ENCODE assay signal across 8 cellular contexts in genomic region chr13:110711778-110712070, GRCh38. TPM values are rescaled to one million over a fixed set of nuclear protein-coding genes. Genes with fewer than 3 reads are reported as not detected.
DNase-seq lines count a peak whose midpoint lies in the region; ATAC-seq, FAIRE-seq and TF ChIP-seq lines count a peak whose summit lies in the region.

No MANE protein-coding gene starts in this region.

- no peak for FAIRE-seq in urothelium cell line (lab: Jason Lieb, UNC)

- H3K4me1 Mint-ChIP-seq in CD4-positive, CD25-positive, alpha-beta regulatory T cell: peaks cover 11 to 24% (median 19%) of the 10 kb centered on the region in 4 donors
- H3K4me1 Mint-ChIP-seq in brain: peaks cover 30% of the 10 kb centered on the region

- peak in 1 of 2 experiments; percentile 8 for TF ChIP-seq CTCF in brain (conservative IDR thresholded peaks at IDR 0.05)
- TF ChIP-seq CTCF in lower lobe of right lung (IDR thresholded peaks at IDR 0.05): no peak
- no peak for TF ChIP-seq CTCF in upper lobe of right lung (IDR thresholded peaks at IDR 0.05)

- peaks cover 0 to 2% (median 0%) of the 10 kb centered on the region in 7 donors for H3K9me3 Mint-ChIP-seq in CD4-positive, CD25-positive, alpha-beta regulatory T cell
- peaks cover 0 to 3% (median 0%) of the 10 kb centered on the region in 5 experiments for H3K9me3 Mint-ChIP-seq in brain

- peaks cover 18% of the 10 kb centered on the region for H3K27me3 Mint-ChIP-seq in CD4-positive, CD25-positive, alpha-beta regulatory T cell
- H3K27me3 Mint-ChIP-seq in brain: peaks cover 10% of the 10 kb centered on the region

- no peaks in the 10 kb centered on the region for H3K36me3 Mint-ChIP-seq in CD4-positive, CD25-positive, alpha-beta regulatory T cell
- no peaks in the 10 kb centered on the region for H3K36me3 Mint-ChIP-seq in brain

- no peaks in the 10 kb centered on the region for H3K9me3 ChIP-seq in CD4-positive, CD25-positive, alpha-beta regulatory T cell (ENCODE audit: control insufficient read depth in 2 of 2, low read length in 2 of 2)
- H3K9me3 ChIP-seq in KOPT-K1 (ENCODE audit: insufficient read depth, low read length, poor library complexity, severe bottlenecking) (no peaks in the 10 kb centered on the region), lower lobe of right lung (no peaks in the 10 kb centered on the region), upper lobe of right lung (no peaks in the 10 kb centered on the region)

- peak overlapping the region; percentile 92 to 98 (median 95) for H3K4me3 Mint-ChIP-seq in CD4-positive, CD25-positive, alpha-beta regulatory T cell
- H3K4me3 Mint-ChIP-seq in brain: peak overlapping the region; percentile 94 to 100 (median 96)

- ATAC-seq in CD4-positive, CD25-positive, alpha-beta regulatory T cell (ENCODE audit: low read depth in 2 of 2): no peak
- ATAC-seq in lower lobe of right lung (no peak), upper lobe of right lung (no peak), GM21717 (IDR thresholded peaks at IDR 0.05; ENCODE audit: unreplicated experiment) (no peak)

- intact Hi-C loops in lower lobe of right lung (cut with DNase I): no loop called here
- intact Hi-C loops in upper lobe of right lung (cut with DNase I): no loop called here

- no peaks in the 10 kb centered on the region for H3K27me3 ChIP-seq in CD4-positive, CD25-positive, alpha-beta regulatory T cell (ENCODE audit: control insufficient read depth, insufficient read depth, low read length)
- H3K27me3 ChIP-seq in lower lobe of right lung (ENCODE audit: low read depth) (no peaks in the 10 kb centered on the region), upper lobe of right lung (no peaks in the 10 kb centered on the region)

- H3K4me1 ChIP-seq in CD4-positive, CD25-positive, alpha-beta regulatory T cell (ENCODE audit: control insufficient read depth, insufficient read depth, low read length, poor library complexity, severe bottlenecking): peaks cover 20% of the 10 kb centered on the region
- H3K4me1 ChIP-seq in lower lobe of right lung: peaks cover 18% of the 10 kb centered on the region
- peaks cover 12% of the 10 kb centered on the region for H3K4me1 ChIP-seq in upper lobe of right lung

- H3K27ac ChIP-seq in CD4-positive, CD25-positive, alpha-beta regulatory T cell (ENCODE audit: insufficient read depth, low read length, poor library complexity, severe bottlenecking): peak overlapping the region; percentile 97
- peak overlapping the region; percentile 100 for H3K27ac ChIP-seq in KOPT-K1 (ENCODE audit: low read depth, low read length, poor library complexity, severe bottlenecking)
- H3K27ac ChIP-seq in lower lobe of right lung: peak overlapping the region; percentile 99
- H3K27ac ChIP-seq in upper lobe of right lung: peak overlapping the region; percentile 100

- peak overlapping the region; percentile 85 to 97 (median 94) for H3K27ac Mint-ChIP-seq in CD4-positive, CD25-positive, alpha-beta regulatory T cell
- peak overlapping the region; percentile 97 to 100 (median 99) for H3K27ac Mint-ChIP-seq in brain

- peak in 1 of 3 donors; percentile 28 for DNase-seq in CD4-positive, CD25-positive, alpha-beta regulatory T cell
- DNase-seq in lower lobe of right lung (no peak), upper lobe of right lung (no peak), urothelium cell line (ENCODE audit: low spot score) (no peak), NCI-H446 (lab: John Stamatoyannopoulos, UW) (no peak)

- no peaks in the 10 kb centered on the region for H3K36me3 ChIP-seq in CD4-positive, CD25-positive, alpha-beta regulatory T cell (ENCODE audit: control insufficient read depth, insufficient read depth, low read length)
- no peaks in the 10 kb centered on the region for H3K36me3 ChIP-seq in KOPT-K1 (ENCODE audit: insufficient read depth, low read length)
- no peaks in the 10 kb centered on the region for H3K36me3 ChIP-seq in lower lobe of right lung
- H3K36me3 ChIP-seq in upper lobe of right lung: no peaks in the 10 kb centered on the region

- peak overlapping the region; percentile 92 for H3K4me3 ChIP-seq in CD4-positive, CD25-positive, alpha-beta regulatory T cell (ENCODE audit: low read depth, low read length)
- H3K4me3 ChIP-seq in lower lobe of right lung (peak overlapping the region; percentile 81), upper lobe of right lung (peak overlapping the region; percentile 98)

RNA-seq across cellular contexts. Expression of gene ING1, which starts 1.8 kb away (rescaled TPM):
- 16.8 TPM for total RNA-seq in CD4-positive, CD25-positive, alpha-beta regulatory T cell
- 10 to 100 TPM; 13.1 to 16.4 (median 14.8) TPM for polyA plus RNA-seq in CD4-positive, CD25-positive, alpha-beta regulatory T cell
- 24.8 TPM for polyA plus RNA-seq in brain (ENCODE audit: insufficient read depth, low read depth, low replicate concordance)
- total RNA-seq in lower lobe of right lung (9.7 TPM), upper lobe of right lung (13.2 TPM)

RNA-seq across cellular contexts. Expression of gene CARS2, which starts 5.8 kb away (rescaled TPM):
- 71.4 TPM for total RNA-seq in CD4-positive, CD25-positive, alpha-beta regulatory T cell
- polyA plus RNA-seq in CD4-positive, CD25-positive, alpha-beta regulatory T cell: 10 to 100 TPM; 23.1 to 39.9 (median 34.2) TPM
- polyA plus RNA-seq in brain (ENCODE audit: insufficient read depth, low read depth, low replicate concordance): 59.4 TPM
- total RNA-seq in lower lobe of right lung: 70.3 TPM
- total RNA-seq in upper lobe of right lung: 69.5 TPM
